Comparison of ENCODE assay signal across 12 cellular contexts in the genomic region with DNA sequence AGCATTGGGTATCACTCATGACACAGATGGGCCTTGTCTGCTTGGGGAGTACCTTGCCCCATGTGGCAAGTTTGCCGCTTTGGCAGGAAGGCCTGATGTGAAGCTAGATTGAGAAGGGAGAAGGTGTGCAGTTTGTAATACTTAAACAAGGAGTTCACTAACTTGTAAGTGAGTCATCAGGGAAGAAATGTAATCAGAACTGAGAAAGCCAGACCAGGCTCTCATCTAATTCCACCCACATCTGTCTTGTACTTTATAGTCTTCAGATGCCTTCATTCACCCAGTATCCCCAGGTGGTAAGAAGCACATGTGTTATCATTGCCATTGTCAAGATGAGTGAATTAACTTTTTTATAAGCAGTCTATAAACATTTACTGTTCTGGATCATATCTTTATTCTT.
DNase-seq lines count a peak whose midpoint lies in the region; ATAC-seq and TF ChIP-seq lines count a peak whose summit lies in the region.
"Had no signal": no experiment of that assay in that cellular context is flagged by ENCODE, and none has a peak within 500 bp of the region (broad histone marks: within the 10 kb centered on the region; RNA-seq: fewer than 3 reads in every experiment).

No MANE protein-coding gene starts in this region.

- H3K9me3 Mint-ChIP-seq in glutamatergic neuron (ENCODE audit: unreplicated experiment) = no peaks in the 10 kb centered on the region

- no peaks in the 10 kb centered on the region for H3K9me2 ChIP-seq in GM23248 (ENCODE audit: insufficient read depth)

- H3K27ac Mint-ChIP-seq in glutamatergic neuron (ENCODE audit: unreplicated experiment) = no peak overlapping the region
- H3K27ac Mint-ChIP-seq: activated CD8-positive, alpha-beta T cell treated with anti-CD3 and anti-CD28 coated beads, Interleukin-2, amount 10 ng/mL, durations not matched to agents 7 days and 5 days; CD8-positive, alpha-beta memory T cell had no signal

- WGBS in GM23248 (ENCODE audit: low coverage in 1 of 2, low lambda C conversion rate in 2 of 2, missing lambda C conversion rate in 2 of 2), 2 experiments = 92 to 100% methylated on average over 1 of the region's 1 CpG
- WGBS in esophagus muscularis mucosa = 73% methylated on average over 1 of the region's 1 CpG

- no peak for TF ChIP-seq POLR2A in esophagus muscularis mucosa (IDR thresholded peaks at IDR 0.05; ENCODE audit: low read depth)

- H3K4me3 ChIP-seq in GM23248 = no peak overlapping the region
- no peak overlapping the region for H3K4me3 ChIP-seq in esophagus muscularis mucosa
- H3K4me3 ChIP-seq: mucosa of descending colon, right lobe of liver had no signal

- in situ Hi-C loops in GM23248 (cut with MboI) = no loop called here

- TF ChIP-seq CTCF in foreskin keratinocyte (conservative IDR thresholded peaks at IDR 0.05) (no peak), esophagus muscularis mucosa (IDR thresholded peaks at IDR 0.05) (no peak), glutamatergic neuron (IDR thresholded peaks at IDR 0.05; ENCODE audit: partially characterized antibody, unreplicated experiment) (no peak)

- H3K36me3 ChIP-seq in GM23248 (ENCODE audit: low read depth) (no peaks in the 10 kb centered on the region), esophagus muscularis mucosa (no peaks in the 10 kb centered on the region)
- H3K36me3 ChIP-seq: right lobe of liver had no signal

- intact Hi-C loops in esophagus muscularis mucosa (cut with DNase I) = no loop called here

- no peaks in the 10 kb centered on the region for H3K4me1 Mint-ChIP-seq in glutamatergic neuron (ENCODE audit: low read depth, unreplicated experiment)

- TF ChIP-seq EP300 in esophagus muscularis mucosa (IDR thresholded peaks at IDR 0.05) = no peak

- H3K27me3 ChIP-seq in GM23248 (replicated peaks; ENCODE audit: insufficient read depth) = no peaks in the 10 kb centered on the region
- H3K27me3 ChIP-seq in foreskin keratinocyte = no peaks in the 10 kb centered on the region
- H3K27me3 ChIP-seq in esophagus muscularis mucosa = no peaks in the 10 kb centered on the region
- H3K27me3 ChIP-seq: right lobe of liver had no signal

- H3K27me3 Mint-ChIP-seq in glutamatergic neuron (ENCODE audit: unreplicated experiment) = no peaks in the 10 kb centered on the region
- H3K27me3 Mint-ChIP-seq: CD8-positive, alpha-beta memory T cell had no signal

- H3K27ac ChIP-seq in GM23248 (no peak overlapping the region), foreskin keratinocyte (no peak overlapping the region), esophagus muscularis mucosa (replicated peaks in 1 of 4) (no peak overlapping the region)
- H3K27ac ChIP-seq: right lobe of liver had no signal

- no peak overlapping the region for H3K9ac ChIP-seq in GM23248

- no peaks in the 10 kb centered on the region for H3K36me3 Mint-ChIP-seq in glutamatergic neuron (ENCODE audit: unreplicated experiment)
- H3K36me3 Mint-ChIP-seq: CD8-positive, alpha-beta memory T cell had no signal

- no peak overlapping the region for H2AFZ ChIP-seq in GM23248

- H3F3A ChIP-seq in GM23248 (ENCODE audit: insufficient read depth) = peaks cover 18% of the 10 kb centered on the region; the same call in 1 of the 2 replicates

- peaks cover 12% of the 10 kb centered on the region; the same call in 1 of the 2 replicates for H3K4me1 ChIP-seq in GM23248 (ENCODE audit: insufficient read depth)
- H3K4me1 ChIP-seq in foreskin keratinocyte = no peaks in the 10 kb centered on the region
- peaks cover 0 to 13% (median 5%) of the 10 kb centered on the region in 4 donors for H3K4me1 ChIP-seq in esophagus muscularis mucosa
- H3K4me1 ChIP-seq: right lobe of liver had no signal

- H3K4me2 ChIP-seq in GM23248 (ENCODE audit: unreplicated experiment) = no peak overlapping the region

- H4K20me1 ChIP-seq in GM23248 (ENCODE audit: insufficient read depth) = no peaks in the 10 kb centered on the region

- DNase-seq in GM23248 (peak; percentile 50), foreskin keratinocyte (peak in 1 of 2 donors; percentile 38), NCI-H2081 (lab: John Stamatoyannopoulos, UW) (no peak), esophagus muscularis mucosa (ENCODE audit: extremely low spot score) (no peak), glutamatergic neuron (no peak)
- DNase-seq in activated T-cell treated with anti-CD3 and anti-CD28 coated beads, Interleukin-2, amount 50 U/mL, for 1 hour = no peak
- DNase-seq: activated CD8-positive, alpha-beta T cell treated with anti-CD3 and anti-CD28 coated beads, Interleukin-2, amount 10 ng/mL, durations not matched to agents 7 days and 5 days; CD8-positive, alpha-beta memory T cell; mucosa of descending colon; right lobe of liver had no signal

- no peak overlapping the region for H3K4me3 Mint-ChIP-seq in glutamatergic neuron (ENCODE audit: unreplicated experiment)
- H3K4me3 Mint-ChIP-seq: activated CD8-positive, alpha-beta T cell treated with anti-CD3 and anti-CD28 coated beads, Interleukin-2, amount 10 ng/mL, durations not matched to agents 7 days and 5 days; CD8-positive, alpha-beta memory T cell had no signal

- peak; percentile 70 for ATAC-seq in GM18858 (IDR thresholded peaks at IDR 0.05; ENCODE audit: unreplicated experiment)
- ATAC-seq in HG03442 (IDR thresholded peaks at IDR 0.05; ENCODE audit: unreplicated experiment) = peak; percentile 58
- peak; percentile 60 for ATAC-seq in foreskin keratinocyte
- ATAC-seq: activated CD8-positive, alpha-beta T cell treated with anti-CD3 and anti-CD28 coated beads, Interleukin-2, amount 10 ng/mL, durations not matched to agents 7 days and 5 days; mucosa of descending colon; right lobe of liver had no signal

- no peaks in the 10 kb centered on the region for H3K79me2 ChIP-seq in GM23248 (ENCODE audit: insufficient read depth)

- no peaks in the 10 kb centered on the region for H3K9me3 ChIP-seq in GM23248 (ENCODE audit: low read depth)
- no peaks in the 10 kb centered on the region for H3K9me3 ChIP-seq in esophagus muscularis mucosa
- H3K9me3 ChIP-seq: mucosa of descending colon, right lobe of liver had no signal
